29 cellular contexts compared by ENCODE assay signal in genomic region chr14:53228966-53229365, GRCh38.
"Had no signal": no experiment of that assay in that cellular context is flagged by ENCODE, and none has a peak within 500 bp of the region (broad histone marks: within the 10 kb centered on the region; RNA-seq: fewer than 3 reads in every experiment).

No MANE protein-coding gene starts in this region.

- H3K4me2 ChIP-seq: neural progenitor cell, smooth muscle cell had no signal

- H3K9ac ChIP-seq: neural progenitor cell, parathyroid adenoma had no signal

- H3K27ac Mint-ChIP-seq: natural killer cell; nephron; neural progenitor cell; progenitor cell of endocrine pancreas; stimulated activated effector memory CD8-positive, alpha-beta T cell treated with anti-CD3 and anti-CD28 coated beads, Interleukin-12 subunit alpha, Interleukin-12 subunit beta, amount 100 ng/mL, for 72 hours; stimulated activated naive B cell treated with anti-CD40 and anti-IgM and Interleukin-4, amounts not matched to agents 10 μg/mL and 1 μg/mL and 100 μg/mL, for 72 hours; stimulated activated naive CD8-positive, alpha-beta T cell treated with anti-CD3 and anti-CD28 coated beads, Interleukin-15, Interleukin-2, amounts not matched to agents 100 ng/mL and 50 ng/mL, for 24 hours had no signal

- H3K4me1 ChIP-seq: neural progenitor cell, parathyroid adenoma, psoas muscle, spleen, stomach, thyroid gland, tibial nerve, upper lobe of left lung, vagina had no signal

- DNase-seq: natural killer cell; occipital lobe; ovary; posterior cingulate gyrus; psoas muscle; right cardiac atrium; spleen; stimulated activated CD4-positive, alpha-beta T cell treated with anti-CD3 and anti-CD28 coated beads, Interleukin-12 subunit alpha, Interleukin-12 subunit beta, amount 100 ng/mL, for 4 hours; stimulated activated CD4-positive, alpha-beta T cell treated with anti-CD3 and anti-CD28 coated beads, Interleukin-1b, Interleukin-23, amount 100 ng/mL, for 48 hours; stimulated activated CD4-positive, alpha-beta T cell treated with anti-CD3 and anti-CD28 coated beads, Interleukin-4, amount 100 ng/mL, for 1 hour; stimulated activated naive B cell treated with anti-CD40 and anti-IgM and Interleukin-4, amounts not matched to agents 10 μg/mL and 1 μg/mL and 100 μg/mL, for 72 hours; stimulated activated naive CD4-positive, alpha-beta T cell treated with Interleukin-2 at 50 U/mL for 16 hours; stomach; thyroid gland; trophoblast cell; upper lobe of left lung had no signal

- H3K9me3 ChIP-seq: ovary, thyroid gland, vagina had no signal

- H3K36me3 Mint-ChIP-seq: stimulated activated effector memory CD8-positive, alpha-beta T cell treated with anti-CD3 and anti-CD28 coated beads, Interleukin-12 subunit alpha, Interleukin-12 subunit beta, amount 100 ng/mL, for 72 hours had no signal

- ATAC-seq: natural killer cell; psoas muscle; right cardiac atrium; sciatic nerve; stimulated activated effector memory CD8-positive, alpha-beta T cell treated with anti-CD3 and anti-CD28 coated beads, Interleukin-12 subunit alpha, Interleukin-12 subunit beta, amount 100 ng/mL, for 72 hours; stimulated activated naive B cell treated with anti-CD40 and anti-IgM and Interleukin-4, amounts not matched to agents 10 μg/mL and 1 μg/mL and 100 μg/mL, for 72 hours had no signal

- H3K4me1 Mint-ChIP-seq: neural progenitor cell; stimulated activated effector memory CD8-positive, alpha-beta T cell treated with anti-CD3 and anti-CD28 coated beads, Interleukin-12 subunit alpha, Interleukin-12 subunit beta, amount 100 ng/mL, for 72 hours had no signal

- H3K27ac ChIP-seq: neural progenitor cell, ovary, parathyroid adenoma, psoas muscle, skin epidermis, spleen, stomach, thoracic aorta, thyroid gland, tibial nerve, upper lobe of left lung, vagina had no signal

- FAIRE-seq: urothelium cell line had no signal

- H3K4me3 Mint-ChIP-seq: natural killer cell; nephron; neural progenitor cell; stimulated activated effector memory CD8-positive, alpha-beta T cell treated with anti-CD3 and anti-CD28 coated beads, Interleukin-12 subunit alpha, Interleukin-12 subunit beta, amount 100 ng/mL, for 72 hours; stimulated activated naive B cell treated with anti-CD40 and anti-IgM and Interleukin-4, amounts not matched to agents 10 μg/mL and 1 μg/mL and 100 μg/mL, for 72 hours; stimulated activated naive CD8-positive, alpha-beta T cell treated with anti-CD3 and anti-CD28 coated beads, Interleukin-15, Interleukin-2, amounts not matched to agents 100 ng/mL and 50 ng/mL, for 24 hours had no signal

- H3K36me3 ChIP-seq: neural progenitor cell, ovary, spleen, stomach, thoracic aorta, thyroid gland, tibial nerve, upper lobe of left lung, vagina had no signal

- H2AFZ ChIP-seq: neural progenitor cell, parathyroid adenoma had no signal

- H3K27me3 ChIP-seq: neural progenitor cell, ovary, spleen, stomach, thyroid gland, tibial nerve, upper lobe of left lung, vagina had no signal

- H3K27me3 Mint-ChIP-seq: progenitor cell of endocrine pancreas; stimulated activated naive B cell treated with anti-CD40 and anti-IgM and Interleukin-4, amounts not matched to agents 10 μg/mL and 1 μg/mL and 100 μg/mL, for 72 hours; stimulated activated naive CD8-positive, alpha-beta T cell treated with anti-CD3 and anti-CD28 coated beads, Interleukin-15, Interleukin-2, amounts not matched to agents 100 ng/mL and 50 ng/mL, for 24 hours had no signal

- H3K79me2 ChIP-seq: parathyroid adenoma had no signal

- H3K4me3 ChIP-seq: neural progenitor cell, ovary, psoas muscle, skin epidermis, smooth muscle cell, spleen, stomach, thoracic aorta, thyroid gland, tibial nerve, upper lobe of left lung, vagina had no signal
